ENCODE assay signal across 13 cellular contexts in the genomic region with DNA sequence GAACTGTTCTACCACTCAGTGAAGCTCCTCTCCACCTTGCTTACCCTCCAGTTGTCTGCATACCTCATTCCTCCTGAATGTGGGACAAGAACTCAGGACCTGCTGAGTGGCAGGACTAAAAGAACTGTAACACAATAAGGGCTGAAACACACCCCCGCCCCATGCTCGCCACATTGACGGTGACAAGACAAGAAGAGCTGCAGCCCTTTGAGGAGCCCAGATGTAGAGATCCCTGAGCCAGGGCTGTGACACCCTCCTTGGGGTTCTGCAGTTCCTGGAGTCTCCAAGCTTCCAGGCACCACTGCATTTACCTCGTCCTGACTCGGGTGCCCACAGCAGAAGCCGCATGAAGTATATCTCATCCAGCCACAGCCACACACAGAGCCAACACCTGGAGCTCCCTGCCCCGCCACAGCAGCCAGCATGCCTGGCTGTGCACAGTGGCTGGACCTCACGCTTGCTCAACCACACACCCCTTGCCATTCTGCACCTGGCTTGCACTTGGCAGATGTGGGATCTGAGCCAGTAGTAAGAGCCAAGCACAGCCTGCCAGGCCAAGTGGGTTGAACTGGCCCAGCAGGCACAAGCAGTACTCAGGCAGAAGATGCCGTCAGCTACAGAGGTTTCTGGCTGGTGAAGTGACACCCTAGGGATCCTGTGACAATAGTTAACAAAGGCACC.
A peak's percentile ranks its signal among the peaks of the same experiment; 100 is the strongest.
DNase-seq lines count a peak whose midpoint lies in the region; ATAC-seq and TF ChIP-seq lines count a peak whose summit lies in the region.
"Had no signal": no experiment of that assay in that cellular context is flagged by ENCODE, and none has a peak within 500 bp of the region (broad histone marks: within the 10 kb centered on the region; RNA-seq: fewer than 3 reads in every experiment).

No MANE protein-coding gene starts in this region.

- no peak for TF ChIP-seq CTCF in breast epithelium (IDR thresholded peaks at IDR 0.05)
- TF ChIP-seq CTCF in mammary epithelial cell (conservative IDR thresholded peaks at IDR 0.05 in 1 of 2, IDR thresholded peaks at IDR 0.05 in 1 of 2; ENCODE audit: extremely low read depth in 1 of 2, insufficient read depth in 1 of 2, low read depth in 1 of 2, low read length in 2 of 2): no peak
- no peak for TF ChIP-seq CTCF in upper lobe of right lung (IDR thresholded peaks at IDR 0.05)

- H3K4me1 ChIP-seq in breast epithelium (no peaks in the 10 kb centered on the region), mammary epithelial cell (ENCODE audit: insufficient read depth, low read length) (no peaks in the 10 kb centered on the region), upper lobe of right lung (no peaks in the 10 kb centered on the region)
- H3K4me1 ChIP-seq: colonic mucosa, SJSA1 had no signal

- no TSS peak for BruUV-seq in mammary epithelial cell (replicated peaks; lab: Mats Ljungman, UMichigan)

- no peak for TF ChIP-seq POLR2A in breast epithelium (IDR thresholded peaks at IDR 0.05)

- no peaks in the 10 kb centered on the region for H3K79me2 ChIP-seq in mammary epithelial cell (ENCODE audit: insufficient read depth, low read length)

- 28% methylated on average over 7 of the region's 9 CpGs for WGBS in mammary epithelial cell (ENCODE audit: low coverage, missing lambda C conversion rate)

- ATAC-seq in Right ventricle myocardium superior (ENCODE audit: poor library complexity): peak; percentile 91
- peak; percentile 89 for ATAC-seq in upper lobe of right lung
- ATAC-seq in GM21447 (IDR thresholded peaks at IDR 0.05; ENCODE audit: unreplicated experiment): no peak
- ATAC-seq in HG02885 (IDR thresholded peaks at IDR 0.05; ENCODE audit: poor library complexity, unreplicated experiment): no peak

- H3K27ac ChIP-seq in breast epithelium (no peak overlapping the region), mammary epithelial cell (ENCODE audit: insufficient read depth, low read depth, low read length) (no peak overlapping the region), upper lobe of right lung (no peak overlapping the region)
- H3K27ac ChIP-seq: colonic mucosa, SJSA1, skin epidermis had no signal

- H3K4me3 ChIP-seq in breast epithelium (no peak overlapping the region), mammary epithelial cell (replicated peaks in 1 of 3; ENCODE audit: insufficient read depth in 1 of 3, low read depth in 2 of 3, low read length in 3 of 3) (no peak overlapping the region), upper lobe of right lung (no peak overlapping the region)
- H3K4me3 ChIP-seq: ascending aorta, colonic mucosa, SJSA1, skin epidermis had no signal

- dilution Hi-C loops in mammary epithelial cell (cut with HindIII; ENCODE audit: low sequenced_read_pairs): no loop called here

- no peak overlapping the region for H3K4me2 ChIP-seq in mammary epithelial cell (ENCODE audit: insufficient read depth, low read depth, low read length)

- H3K36me3 ChIP-seq in breast epithelium (no peaks in the 10 kb centered on the region), mammary epithelial cell (ENCODE audit: insufficient read depth, low read length) (no peaks in the 10 kb centered on the region), upper lobe of right lung (no peaks in the 10 kb centered on the region)
- H3K36me3 ChIP-seq: colonic mucosa, SJSA1 had no signal

- no peaks in the 10 kb centered on the region for H3K27me3 ChIP-seq in breast epithelium
- H3K27me3 ChIP-seq in mammary epithelial cell (ENCODE audit: insufficient read depth, low read length): no peaks in the 10 kb centered on the region
- H3K27me3 ChIP-seq in upper lobe of right lung: no peaks in the 10 kb centered on the region
- H3K27me3 ChIP-seq: ascending aorta, colonic mucosa, SJSA1 had no signal

- CTCF ChIA-PET in mammary epithelial cell (lab: Charles Lee; ENCODE audit: low non-redundant PET): no interaction called here

- no peaks in the 10 kb centered on the region for H4K20me1 ChIP-seq in mammary epithelial cell (ENCODE audit: insufficient read depth, low read length)

- intact Hi-C loops in breast epithelium (cut with DNase I; ENCODE audit: low total_unique reads) (no loop called here), mammary epithelial cell (cut with micrococcal nuclease) (no loop called here), Right ventricle myocardium superior (cut with DNase I) (no loop called here), upper lobe of right lung (cut with DNase I) (no loop called here)

- H2AFZ ChIP-seq in mammary epithelial cell (ENCODE audit: low read depth, low read length): no peak overlapping the region

- in situ Hi-C loops in mammary epithelial cell (cut with MboI; ENCODE audit: low sequenced_read_pairs in 2 of 2): no loop called here

- no peak overlapping the region for H3K9ac ChIP-seq in mammary epithelial cell (ENCODE audit: insufficient read depth, low read length)

- H3K9me3 ChIP-seq in breast epithelium (peaks cover 0 to 6% of the 10 kb centered on the region in 2 donors), mammary epithelial cell (replicated peaks; ENCODE audit: insufficient read depth, low read length) (peaks cover 1% of the 10 kb centered on the region), upper lobe of right lung (peaks cover 5% of the 10 kb centered on the region)
- H3K9me3 ChIP-seq: colonic mucosa, SJSA1 had no signal

- DNase-seq in breast epithelium (ENCODE audit: low spot score in 2 of 2) (peak; percentile 48 to 56), mammary epithelial cell (no peak), Right ventricle myocardium superior (peak; percentile 77), myocyte (ENCODE audit: low read depth) (peak; percentile 57), upper lobe of right lung (peak; percentile 79)
- no peak for DNase-seq in activated naive CD4-positive, alpha-beta T cell treated with Interleukin-2 at 50 U/mL for 16 hours
- DNase-seq: activated gamma-delta T cell, colonic mucosa had no signal

Comparison
In these comparisons a context has a peak if more than half of its experiments do, and no peak if none do; other contexts are left out.
1. DNase-seq: peak in breast epithelium (2 of 2), Right ventricle myocardium superior (single experiment), myocyte (single experiment) and upper lobe of right lung (single experiment); none in mammary epithelial cell (single experiment) and activated naive CD4-positive, alpha-beta T cell treated with Interleukin-2 at 50 U/mL for 16 hours (single experiment).
2. ATAC-seq: peak in Right ventricle myocardium superior (single experiment) and upper lobe of right lung (single experiment); none in GM21447 (single experiment) and HG02885 (single experiment).